In the genomic region with DNA sequence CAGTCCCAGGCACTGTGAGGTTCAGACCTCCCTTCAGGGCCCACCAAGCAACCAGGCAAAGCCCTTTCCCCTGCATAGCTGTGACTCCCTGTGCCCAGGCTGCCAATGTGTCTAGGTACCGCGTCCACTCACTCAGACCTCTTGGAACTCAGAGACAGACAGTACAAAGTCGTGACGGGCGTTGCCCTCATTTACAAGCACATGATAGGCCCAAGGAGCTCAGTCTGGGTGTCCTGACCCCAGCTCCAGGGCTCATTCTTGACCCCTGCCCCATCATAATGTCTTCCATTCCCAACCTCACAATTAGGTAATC, we compare ENCODE assay signal across 16 cellular contexts. TPM values are rescaled to one million over a fixed set of nuclear protein-coding genes. Genes with fewer than 3 reads are reported as not detected.
DNase-seq lines count a peak whose midpoint lies in the region; ATAC-seq and TF ChIP-seq lines count a peak whose summit lies in the region.
"Had no signal": no experiment of that assay in that cellular context is flagged by ENCODE, and none has a peak within 500 bp of the region (broad histone marks: within the 10 kb centered on the region; RNA-seq: fewer than 3 reads in every experiment).

No MANE protein-coding gene starts in this region.

- peaks cover 51% of the 10 kb centered on the region for H3K4me1 Mint-ChIP-seq in activated T-cell treated with anti-CD3 and anti-CD28 coated beads, Interleukin-2, amount 50 U/mL, for 24 hours (ENCODE audit: low read depth)
- H3K4me1 Mint-ChIP-seq in H9, result peaks cover 7 to 8% of the 10 kb centered on the region in 2 experiments

- H3K79me2 ChIP-seq in H9 (ENCODE audit: insufficient read depth, low read length) (no peaks in the 10 kb centered on the region), hepatocyte (peaks cover 4% of the 10 kb centered on the region)

- H3K36me3 Mint-ChIP-seq in activated T-cell treated with anti-CD3 and anti-CD28 coated beads, Interleukin-2, amount 50 U/mL, for 24 hours (ENCODE audit: low read depth), result peaks cover 38% of the 10 kb centered on the region
- H3K36me3 Mint-ChIP-seq in H9 (ENCODE audit: insufficient read depth in 1 of 3, low read depth in 3 of 3), result peaks cover 11 to 20% (median 17%) of the 10 kb centered on the region in 3 experiments

- H4K91ac ChIP-seq in H9 (ENCODE audit: insufficient read length, low read depth, low read length), result no peak overlapping the region

- H3K18ac ChIP-seq in H9 (ENCODE audit: insufficient read length, low read depth, low read length), result no peak overlapping the region

- no peak overlapping the region for H3K23ac ChIP-seq in H9 (ENCODE audit: insufficient read length, low read depth, low read length)

- no peak overlapping the region for H4K5ac ChIP-seq in H9 (ENCODE audit: insufficient read length, low read depth, low read length)

- no peak overlapping the region for H4K8ac ChIP-seq in H9 (replicated peaks; ENCODE audit: insufficient read length, low read depth, low read length)

- no peak overlapping the region for H2BK12ac ChIP-seq in H9 (ENCODE audit: insufficient read length, low read depth, low read length)

- no peak overlapping the region for H3K14ac ChIP-seq in H9 (ENCODE audit: insufficient read depth, low read length)

- H3K9me3 Mint-ChIP-seq in activated T-cell treated with anti-CD3 and anti-CD28 coated beads, Interleukin-2, amount 50 U/mL, for 24 hours, result no peaks in the 10 kb centered on the region
- peaks cover 4 to 5% of the 10 kb centered on the region in 2 experiments; a peak in 4 of 5 replicates for H3K9me3 Mint-ChIP-seq in H9
- H3K9me3 Mint-ChIP-seq: central memory CD8-positive, alpha-beta T cell had no signal

- no peak overlapping the region for H2BK15ac ChIP-seq in H9 (ENCODE audit: low read depth, low read length)

- no peak overlapping the region for H2BK20ac ChIP-seq in H9 (ENCODE audit: low read depth, low read length, poor library complexity, severe bottlenecking)

- no peak overlapping the region for H2BK5ac ChIP-seq in H9 (ENCODE audit: insufficient read length, low read length)

- no peaks in the 10 kb centered on the region for H3K27me3 Mint-ChIP-seq in activated T-cell treated with anti-CD3 and anti-CD28 coated beads, Interleukin-2, amount 50 U/mL, for 24 hours
- H3K27me3 Mint-ChIP-seq in H9 (ENCODE audit: low read depth), result peaks cover 7% of the 10 kb centered on the region
- H3K27me3 Mint-ChIP-seq: central memory CD8-positive, alpha-beta T cell had no signal

- no peak overlapping the region for H3K9ac ChIP-seq in H9 (ENCODE audit: extremely low read depth, insufficient read length, low read length)
- H3K9ac ChIP-seq: GM23248 had no signal

- H4K20me1 ChIP-seq in H9 (ENCODE audit: control insufficient read depth, insufficient read depth, insufficient read length) (no peaks in the 10 kb centered on the region), hepatocyte (ENCODE audit: insufficient read depth, poor library complexity, severe bottlenecking) (no peaks in the 10 kb centered on the region)

- H3K4me3 Mint-ChIP-seq in activated T-cell treated with anti-CD3 and anti-CD28 coated beads, Interleukin-2, amount 50 U/mL, for 24 hours, result no peak overlapping the region
- no peak overlapping the region for H3K4me3 Mint-ChIP-seq in H9
- H3K4me3 Mint-ChIP-seq: central memory CD8-positive, alpha-beta T cell had no signal

- no peak overlapping the region for H3K4me3 ChIP-seq in hepatocyte
- H3K4me3 ChIP-seq: GM23248, left lung had no signal

- H2BK120ac ChIP-seq in H9 (ENCODE audit: low read depth, low read length, poor library complexity, severe bottlenecking), result no peak overlapping the region

- peak overlapping the region; percentile 42 for H3K27ac Mint-ChIP-seq in activated T-cell treated with anti-CD3 and anti-CD28 coated beads, Interleukin-2, amount 50 U/mL, for 24 hours
- H3K27ac Mint-ChIP-seq in H9, result peak overlapping the region in 2 of 3 experiments; percentile 25 to 29; a peak in 2 of 7 replicates

- H3K9me2 ChIP-seq in hepatocyte (replicated peaks; ENCODE audit: insufficient read depth), result no peaks in the 10 kb centered on the region

- H2AFZ ChIP-seq in H9 (ENCODE audit: low read length) (no peak overlapping the region), hepatocyte (no peak overlapping the region)
- H2AFZ ChIP-seq: GM23248 had no signal

- ATAC-seq in stimulated activated naive CD8-positive, alpha-beta T cell treated with anti-CD3 and anti-CD28 coated beads, Interleukin-15, Interleukin-2, amounts not matched to agents 100 U/mL and 50 U/mL, for 24 hours, result no peak
- ATAC-seq in GM21576 (IDR thresholded peaks at IDR 0.05; ENCODE audit: unreplicated experiment) (no peak), GM18870 (IDR thresholded peaks at IDR 0.05; ENCODE audit: unreplicated experiment) (no peak)
- ATAC-seq: left lung, Panc1 had no signal

- no peak for DNase-seq in activated T-cell treated with anti-CD3 and anti-CD28 coated beads, Interleukin-2, amount 50 U/mL, for 24 hours
- DNase-seq in activated T-cell treated with anti-CD3 and anti-CD28 coated beads, Interleukin-2, amount 50 U/mL, for 48 hours, result no peak
- DNase-seq in H9 (no peak), hepatocyte (ENCODE audit: low spot score) (no peak), renal cortical epithelial cell (ENCODE audit: low read depth) (peak; percentile 41)
- DNase-seq in stimulated activated naive CD8-positive, alpha-beta T cell treated with anti-CD3 and anti-CD28 coated beads, Interleukin-15, Interleukin-2, amounts not matched to agents 100 U/mL and 50 U/mL, for 24 hours, result no peak
- DNase-seq: GM23248; Karpas-422; left lung; NCI-H1417; NCI-H2171; stimulated activated naive CD4-positive, alpha-beta T cell had no signal

- no peaks in the 10 kb centered on the region for H3K79me1 ChIP-seq in H9 (ENCODE audit: insufficient read depth, low read depth, low read length, poor library complexity, severe bottlenecking)

- H3K4me2 ChIP-seq in H9 (ENCODE audit: insufficient read depth, insufficient read length, low read length) (no peak overlapping the region), hepatocyte (no peak overlapping the region)

- H3K4ac ChIP-seq in H9 (ENCODE audit: low read depth, low read length), result no peak overlapping the region

- no peak overlapping the region for H3K56ac ChIP-seq in H9 (ENCODE audit: insufficient read length, low read depth, low read length)

- no peaks in the 10 kb centered on the region for H3K23me2 ChIP-seq in H9 (ENCODE audit: insufficient read length, low read depth, low read length, poor library complexity, severe bottlenecking)

- no peaks in the 10 kb centered on the region for H3K9me3 ChIP-seq in H9 (ENCODE audit: control insufficient read depth, low read depth, low read length)
- no peaks in the 10 kb centered on the region for H3K9me3 ChIP-seq in hepatocyte (ENCODE audit: low read depth)
- H3K9me3 ChIP-seq: left lung had no signal

- no peaks in the 10 kb centered on the region for H3K27me3 ChIP-seq in H9 (ENCODE audit: insufficient read depth, low read length)
- H3K27me3 ChIP-seq in hepatocyte, result no peaks in the 10 kb centered on the region
- H3K27me3 ChIP-seq: left lung had no signal

- H3K27ac ChIP-seq in H9 (ENCODE audit: insufficient read length, low read depth, low read length) (no peak overlapping the region), hepatocyte (peak overlapping the region; percentile 34)
- H3K27ac ChIP-seq: GM23248, left lung had no signal

- no peak overlapping the region for H2AK5ac ChIP-seq in H9 (ENCODE audit: insufficient read length, low read length)

- no peak for TF ChIP-seq CTCF in H9 (conservative IDR thresholded peaks at IDR 0.05)
- TF ChIP-seq CTCF in hepatocyte (IDR thresholded peaks at IDR 0.05; ENCODE audit: poor library complexity), result no peak

- H3T11ph ChIP-seq in H9 (ENCODE audit: low read length), result no peak overlapping the region

- no CpG with 5 or more reads among the region's 5 CpGs for WGBS in H9 (ENCODE audit: extremely low coverage, insufficient read length, low lambda C conversion rate)
- 69% methylated on average over 5 of the region's 5 CpGs for WGBS in hepatocyte (ENCODE audit: low lambda C conversion rate, missing lambda C conversion rate)

- H3K4me1 ChIP-seq in H9 (ENCODE audit: insufficient read depth, low read length), result no peaks in the 10 kb centered on the region
- peaks cover 8% of the 10 kb centered on the region for H3K4me1 ChIP-seq in hepatocyte (ENCODE audit: insufficient read depth)

- H3K36me3 ChIP-seq in hepatocyte (replicated peaks; ENCODE audit: insufficient read depth, low read depth), result no peaks in the 10 kb centered on the region

RNA-seq across cellular contexts. Expression of a gene that starts 56.0 kb away (rescaled TPM):
- 30.6 and 33.4 TPM in 2 replicates for total RNA-seq in H9 (2021)
- 35.4 and 51.2 TPM in 2 replicates for total RNA-seq in hepatocyte
- polyA plus RNA-seq in hepatocyte, result 27.3 and 32.7 TPM in 2 replicates
- 31.6 and 38.7 TPM in 2 replicates for total RNA-seq in renal cortical epithelial cell
